ENCODE assay signal across 1 cellular context in the genomic region with DNA sequence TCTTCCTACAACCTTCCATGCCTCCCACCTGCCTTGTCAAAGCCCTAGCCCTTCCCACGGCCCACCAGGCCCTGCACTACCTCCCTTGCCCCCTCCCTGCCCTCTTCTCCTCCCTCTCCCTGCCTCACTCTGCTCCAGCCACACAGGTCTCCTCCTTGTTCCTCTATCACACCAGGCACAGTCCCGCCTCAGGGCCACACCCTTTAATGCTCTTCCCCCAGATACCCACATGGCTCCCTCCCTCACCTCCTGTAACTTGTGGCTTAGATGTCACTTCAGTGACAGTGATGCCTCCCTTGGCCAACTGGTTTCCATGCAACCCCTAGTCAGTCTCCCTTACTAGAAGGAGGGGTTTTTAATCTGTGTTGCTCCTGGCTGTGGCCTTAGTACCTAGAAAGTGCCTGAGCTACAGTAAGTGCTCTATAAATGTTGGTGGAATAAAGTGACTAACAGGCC.
TF ChIP-seq lines count a peak whose summit lies in the region.

No MANE protein-coding gene starts in this region.

TF ChIP-seq in K562, 482 proteins besides CTCF, POLR2A, EP300 and RAD21 (continued from another document):
- TF ChIP-seq, protein P1, sequence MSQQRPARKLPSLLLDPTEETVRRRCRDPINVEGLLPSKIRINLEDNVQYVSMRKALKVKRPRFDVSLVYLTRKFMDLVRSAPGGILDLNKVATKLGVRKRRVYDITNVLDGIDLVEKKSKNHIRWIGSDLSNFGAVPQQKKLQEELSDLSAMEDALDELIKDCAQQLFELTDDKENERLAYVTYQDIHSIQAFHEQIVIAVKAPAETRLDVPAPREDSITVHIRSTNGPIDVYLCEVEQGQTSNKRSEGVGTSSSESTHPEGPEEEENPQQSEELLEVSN (IDR thresholded peaks at IDR 0.05; ENCODE audit: borderline replicate concordance in 1 of 2, extremely low read depth in 1 of 2, insufficient read depth in 1 of 2, insufficient read length in 1 of 2, low read depth in 1 of 2, low read length in 1 of 2, poor library complexity in 1 of 2, severe bottlenecking in 1 of 2): peak in 1 of 2 experiments; percentile 27
- TF ChIP-seq, protein P2, sequence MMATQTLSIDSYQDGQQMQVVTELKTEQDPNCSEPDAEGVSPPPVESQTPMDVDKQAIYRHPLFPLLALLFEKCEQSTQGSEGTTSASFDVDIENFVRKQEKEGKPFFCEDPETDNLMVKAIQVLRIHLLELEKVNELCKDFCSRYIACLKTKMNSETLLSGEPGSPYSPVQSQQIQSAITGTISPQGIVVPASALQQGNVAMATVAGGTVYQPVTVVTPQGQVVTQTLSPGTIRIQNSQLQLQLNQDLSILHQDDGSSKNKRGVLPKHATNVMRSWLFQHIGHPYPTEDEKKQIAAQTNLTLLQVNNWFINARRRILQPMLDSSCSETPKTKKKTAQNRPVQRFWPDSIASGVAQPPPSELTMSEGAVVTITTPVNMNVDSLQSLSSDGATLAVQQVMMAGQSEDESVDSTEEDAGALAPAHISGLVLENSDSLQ (IDR thresholded peaks at IDR 0.05): peak; percentile 72
- no peak for TF ChIP-seq HLTF (IDR thresholded peaks at IDR 0.05)
- TF ChIP-seq MYNN (IDR thresholded peaks at IDR 0.05): no peak
- TF ChIP-seq MYNN (CRISPR knock-in tag; IDR thresholded peaks at IDR 0.05): no peak
- no peak for TF ChIP-seq HDAC2 (IDR thresholded peaks at IDR 0.05)
- no peak for TF ChIP-seq CBX1 (IDR thresholded peaks at IDR 0.05; ENCODE audit: low read depth)
